Comparison of ENCODE assay signal across 21 cellular contexts in genomic region chr14:20750194-20750593, GRCh38. TPM values are rescaled to one million over a fixed set of nuclear protein-coding genes. Genes with fewer than 3 reads are reported as not detected.
DNase-seq lines count a peak whose midpoint lies in the region; ATAC-seq, FAIRE-seq and TF ChIP-seq lines count a peak whose summit lies in the region.
"Had no signal": no experiment of that assay in that cellular context is flagged by ENCODE, and none has a peak within 500 bp of the region (broad histone marks: within the 10 kb centered on the region; RNA-seq: fewer than 3 reads in every experiment).

No MANE protein-coding gene starts in this region.

- no peak for TF ChIP-seq POLR2A in thyroid gland (IDR thresholded peaks at IDR 0.05)

- no peaks in the 10 kb centered on the region for H3K4me1 Mint-ChIP-seq in T-helper 1 cell treated with Interleukin-12 subunit alpha and Interleukin-12 subunit beta and Interleukin-4 antibody, amounts not matched to agents 30 μg/mL and 1 μg/mL, for 36 hours (ENCODE audit: low read depth)
- no peaks in the 10 kb centered on the region for H3K4me1 Mint-ChIP-seq in T-helper 17 cell
- H3K4me1 Mint-ChIP-seq in CD4-positive, alpha-beta T cell (ENCODE audit: low read depth) = no peaks in the 10 kb centered on the region

- H3K4me1 ChIP-seq in small intestine (ENCODE audit: control insufficient read depth in 2 of 2, insufficient read depth in 1 of 2, low read depth in 1 of 2, low read length in 1 of 2) = no peaks in the 10 kb centered on the region
- H3K4me1 ChIP-seq in thyroid gland = peaks cover 3 to 8% of the 10 kb centered on the region in 2 donors
- H3K4me1 ChIP-seq: Caco-2 had no signal

- 45 to 75% (median 67%) methylated on average over 1 of the region's 1 CpG for WGBS in small intestine, 3 donors
- 88 to 96% methylated on average over 1 of the region's 1 CpG for WGBS in thyroid gland, 2 donors

- no peak for ATAC-seq in T-helper 17 cell
- no peak for ATAC-seq in CD4-positive, alpha-beta T cell (ENCODE audit: poor library complexity)
- ATAC-seq: CD8-positive, alpha-beta T cell had no signal

- POLR2A ChIA-PET in CD4-positive, alpha-beta T cell (lab: Charles Lee) = no interaction called here

- H3K27ac Mint-ChIP-seq in T-helper 1 cell treated with Interleukin-12 subunit alpha and Interleukin-12 subunit beta and Interleukin-4 antibody, amounts not matched to agents 30 μg/mL and 1 μg/mL, for 36 hours = peak overlapping the region; percentile 20
- peak overlapping the region; percentile 34 for H3K27ac Mint-ChIP-seq in T-helper 17 cell
- no peak overlapping the region for H3K27ac Mint-ChIP-seq in CD4-positive, alpha-beta T cell
- H3K27ac Mint-ChIP-seq: CD8-positive, alpha-beta T cell had no signal

- peaks cover 22% of the 10 kb centered on the region for H3K9me3 Mint-ChIP-seq in T-helper 1 cell treated with Interleukin-12 subunit alpha and Interleukin-12 subunit beta and Interleukin-4 antibody, amounts not matched to agents 30 μg/mL and 1 μg/mL, for 36 hours
- peaks cover 8% of the 10 kb centered on the region for H3K9me3 Mint-ChIP-seq in CD4-positive, alpha-beta T cell

- H3K27me3 Mint-ChIP-seq in T-helper 1 cell treated with Interleukin-12 subunit alpha and Interleukin-12 subunit beta and Interleukin-4 antibody, amounts not matched to agents 30 μg/mL and 1 μg/mL, for 36 hours (ENCODE audit: low read depth) = peaks cover 7% of the 10 kb centered on the region
- H3K27me3 Mint-ChIP-seq in T-helper 17 cell = peaks cover 38% of the 10 kb centered on the region
- H3K27me3 Mint-ChIP-seq in CD4-positive, alpha-beta T cell = peaks cover 18% of the 10 kb centered on the region

- no peaks in the 10 kb centered on the region for H3K27me3 ChIP-seq in small intestine (ENCODE audit: control insufficient read depth in 2 of 2, insufficient read depth in 2 of 2, low read length in 2 of 2)
- no peaks in the 10 kb centered on the region for H3K27me3 ChIP-seq in thyroid gland
- H3K27me3 ChIP-seq in CD4-positive, alpha-beta T cell (ENCODE audit: control insufficient read depth, insufficient read depth, low read length) = no peaks in the 10 kb centered on the region

- CTCF ChIA-PET in CD4-positive, alpha-beta T cell (lab: Charles Lee) = no interaction called here

- no peak for TF ChIP-seq CTCF in thyroid gland (IDR thresholded peaks at IDR 0.05)
- TF ChIP-seq CTCF in CD4-positive, alpha-beta T cell (IDR thresholded peaks at IDR 0.05) = no peak

- H3K4me3 Mint-ChIP-seq in T-helper 1 cell treated with Interleukin-12 subunit alpha and Interleukin-12 subunit beta and Interleukin-4 antibody, amounts not matched to agents 30 μg/mL and 1 μg/mL, for 36 hours = no peak overlapping the region
- no peak overlapping the region for H3K4me3 Mint-ChIP-seq in T-helper 17 cell
- no peak overlapping the region for H3K4me3 Mint-ChIP-seq in CD4-positive, alpha-beta T cell
- H3K4me3 Mint-ChIP-seq: CD8-positive, alpha-beta T cell had no signal

- DNase-seq in T-helper 17 cell = no peak
- peak; percentile 29 for DNase-seq in small intestine
- DNase-seq in SIG-M5 treated with dmso at 0.1 percent for 504 hours (lab: John Stamatoyannopoulos, UW; ENCODE audit: unreplicated experiment) = no peak
- DNase-seq in thyroid gland = no peak
- DNase-seq in CD4-positive, alpha-beta T cell = no peak
- DNase-seq: C1 segment of cervical spinal cord; Caco-2; CD8-positive, alpha-beta T cell; DMS153; DND-41; GM23248; H7; HCEC 1CT had no signal

- peaks cover 2% of the 10 kb centered on the region for H3K36me3 Mint-ChIP-seq in T-helper 1 cell treated with Interleukin-12 subunit alpha and Interleukin-12 subunit beta and Interleukin-4 antibody, amounts not matched to agents 30 μg/mL and 1 μg/mL, for 36 hours (ENCODE audit: low read depth)
- peaks cover 2% of the 10 kb centered on the region for H3K36me3 Mint-ChIP-seq in T-helper 17 cell (ENCODE audit: low read depth)
- no peaks in the 10 kb centered on the region for H3K36me3 Mint-ChIP-seq in CD4-positive, alpha-beta T cell (ENCODE audit: low read depth)
- H3K36me3 Mint-ChIP-seq: CD8-positive, alpha-beta T cell had no signal

- H3K4me3 ChIP-seq in small intestine (ENCODE audit: low read depth in 1 of 2, low read length in 2 of 2) (no peak overlapping the region), thyroid gland (replicated peaks in 1 of 3) (no peak overlapping the region)
- H3K4me3 ChIP-seq: GM23248 had no signal

- H3K9me3 ChIP-seq in T-helper 17 cell (ENCODE audit: control insufficient read depth, low read length, poor library complexity, severe bottlenecking) (peaks cover 3% of the 10 kb centered on the region), small intestine (ENCODE audit: control insufficient read depth, low read depth) (no peaks in the 10 kb centered on the region), thyroid gland (no peaks in the 10 kb centered on the region)
- peaks cover 14% of the 10 kb centered on the region for H3K9me3 ChIP-seq in CD4-positive, alpha-beta T cell (ENCODE audit: control insufficient read depth, low read length)

- FAIRE-seq in small intestine (lab: Jason Lieb, UNC) = no peak
- FAIRE-seq: G401.6, GM12892, GM19239, H1 had no signal

- H3K27ac ChIP-seq in small intestine (ENCODE audit: low read depth in 1 of 2, low read length in 1 of 2) (no peak overlapping the region), thyroid gland (no peak overlapping the region)
- H3K27ac ChIP-seq in CD4-positive, alpha-beta T cell (ENCODE audit: low read depth, low read length) = no peak overlapping the region
- H3K27ac ChIP-seq: GM23248 had no signal

- intact Hi-C loops in thyroid gland (cut with DNase I) = no loop called here
- intact Hi-C loops in CD4-positive, alpha-beta T cell (cut with DNase I, micrococcal nuclease) = no loop called here

- H3K36me3 ChIP-seq in small intestine (ENCODE audit: control insufficient read depth in 2 of 2, insufficient read depth in 2 of 2, low read length in 2 of 2) (no peaks in the 10 kb centered on the region), thyroid gland (no peaks in the 10 kb centered on the region)

RNA-seq across cellular contexts. Expression of gene EDDM3A, which starts 4.5 kb away (rescaled TPM):
- not detected for total RNA-seq in T-helper 17 cell
- not detected for polyA plus RNA-seq in small intestine
- total RNA-seq in thyroid gland = not detected
- not detected for total RNA-seq in CD4-positive, alpha-beta T cell
- total RNA-seq: A172; A673; Caco-2; CD8-positive, alpha-beta T cell; GM23248; H1; H7 had no signal
- polyA plus RNA-seq: BJ, GM23248 had no signal

RNA-seq across cellular contexts. Expression of gene EDDM3B, which starts 18.0 kb away (rescaled TPM):
- total RNA-seq in T-helper 17 cell (not detected), thyroid gland (not detected)
- polyA plus RNA-seq in small intestine = not detected
- not detected for total RNA-seq in CD4-positive, alpha-beta T cell
- total RNA-seq: A172; A673; Caco-2; CD8-positive, alpha-beta T cell; GM23248; H1; H7 had no signal
- polyA plus RNA-seq: BJ, GM23248, H1 had no signal

RNA-seq across cellular contexts. Expression of gene RNASE6, which starts 30.9 kb away (rescaled TPM):
- 1 to 10 TPM; 2.9 to 4.1 TPM for total RNA-seq in T-helper 17 cell
- 10 to 100 TPM in 1 of 3 donors, 1 to 10 TPM in 2; 3.1 to 10.8 (median 9.9) TPM for polyA plus RNA-seq in small intestine
- 10 to 100 TPM in 1 of 4 donors, 1 to 10 TPM in 3; 1.8 to 13.2 (median 6.2) TPM for total RNA-seq in thyroid gland
- 1 to 10 TPM in 1 of 2 experiments, under 1 TPM in 1; 0.66 to 1.5 TPM for total RNA-seq in CD4-positive, alpha-beta T cell
- total RNA-seq: A172, A673, Caco-2, GM23248, H1 had no signal
- polyA plus RNA-seq: BJ, GM23248 had no signal

RNA-seq across cellular contexts. Expression of gene RNASE1, which starts 52.5 kb away (rescaled TPM):
- not detected for total RNA-seq in T-helper 17 cell
- 100 to 1,000 TPM in 1 of 3 donors, 10 to 100 TPM in 2; 51.3 to 229 (median 87.9) TPM for polyA plus RNA-seq in small intestine
- 100 to 1,000 TPM in 2 of 4 donors, 10 to 100 TPM in 2; 69.0 to 208 (median 133) TPM for total RNA-seq in thyroid gland
- not detected for total RNA-seq in CD4-positive, alpha-beta T cell
- total RNA-seq: A172; A673; CD8-positive, alpha-beta T cell; GM23248 had no signal
- polyA plus RNA-seq: BJ, GM23248 had no signal
